ENCODE assay signal across 1 cellular context in the genomic region with DNA sequence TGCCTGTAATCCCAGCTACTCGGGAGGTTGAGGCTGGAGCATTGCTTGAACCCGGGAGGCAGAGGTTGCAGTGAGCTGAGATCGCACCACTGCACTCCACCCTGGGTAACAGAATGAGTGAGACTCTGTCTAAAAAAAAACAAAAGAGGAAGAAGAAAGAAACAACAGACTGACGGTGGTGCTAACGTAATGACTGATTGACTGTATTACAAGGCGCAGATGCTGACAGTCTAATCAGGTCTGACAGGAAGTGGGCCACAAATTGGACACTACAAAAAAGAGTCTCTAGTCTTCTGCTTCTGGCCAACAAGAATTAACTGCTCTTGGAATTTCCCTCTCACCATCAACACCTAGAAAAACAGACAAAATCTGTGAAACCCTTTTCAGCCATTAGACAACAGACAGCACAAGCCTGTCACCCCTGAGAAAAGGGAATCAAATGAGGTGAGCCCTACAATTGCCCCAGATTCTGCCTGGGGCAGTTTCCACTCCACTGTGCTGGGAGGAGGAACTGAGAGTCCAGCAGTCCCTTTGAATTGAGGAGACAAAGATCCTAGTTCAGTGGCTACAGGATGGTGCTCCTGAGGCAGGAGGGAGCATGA.
TF ChIP-seq lines count a peak whose summit lies in the region.

No MANE protein-coding gene starts in this region.

TF ChIP-seq in HepG2, 621 proteins besides CTCF, POLR2A, EP300 and RAD21:
- TF ChIP-seq STAT5B (CRISPR knock-in tag; IDR thresholded peaks at IDR 0.05) (no peak), ZMYM2 (CRISPR knock-in tag; IDR thresholded peaks at IDR 0.05) (no peak), ATAD3A (CRISPR knock-in tag; IDR thresholded peaks at IDR 0.05) (no peak), ZNF180 (CRISPR knock-in tag; IDR thresholded peaks at IDR 0.05; ENCODE audit: borderline replicate concordance, low read depth) (no peak), ZNF207 (IDR thresholded peaks at IDR 0.05; ENCODE audit: borderline replicate concordance) (no peak), ZNF777 (CRISPR knock-in tag; IDR thresholded peaks at IDR 0.05) (no peak), ZNF782 (CRISPR knock-in tag; IDR thresholded peaks at IDR 0.05; ENCODE audit: borderline replicate concordance) (no peak), SAP130 (CRISPR knock-in tag; IDR thresholded peaks at IDR 0.05; ENCODE audit: low read depth) (no peak), ZNF382 (CRISPR knock-in tag; IDR thresholded peaks at IDR 0.05; ENCODE audit: borderline replicate concordance) (no peak), KLF11 (CRISPR knock-in tag; IDR thresholded peaks at IDR 0.05) (no peak), ZBTB7B (CRISPR knock-in tag; IDR thresholded peaks at IDR 0.05) (no peak), DNMT3B (CRISPR knock-in tag; conservative IDR thresholded peaks at IDR 0.05) (no peak), NFE2 (CRISPR knock-in tag; IDR thresholded peaks at IDR 0.05) (no peak), ZC3H13 (CRISPR knock-in tag; IDR thresholded peaks at IDR 0.05) (no peak), ARHGAP35 (CRISPR knock-in tag; IDR thresholded peaks at IDR 0.05; ENCODE audit: borderline replicate concordance) (no peak), PRPF4 (IDR thresholded peaks at IDR 0.05; ENCODE audit: low read depth, low read length, poor library complexity, severe bottlenecking) (no peak)
- TF ChIP-seq, protein P1, sequence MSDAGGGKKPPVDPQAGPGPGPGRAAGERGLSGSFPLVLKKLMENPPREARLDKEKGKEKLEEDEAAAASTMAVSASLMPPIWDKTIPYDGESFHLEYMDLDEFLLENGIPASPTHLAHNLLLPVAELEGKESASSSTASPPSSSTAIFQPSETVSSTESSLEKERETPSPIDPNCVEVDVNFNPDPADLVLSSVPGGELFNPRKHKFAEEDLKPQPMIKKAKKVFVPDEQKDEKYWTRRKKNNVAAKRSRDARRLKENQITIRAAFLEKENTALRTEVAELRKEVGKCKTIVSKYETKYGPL (CRISPR knock-in tag; IDR thresholded peaks at IDR 0.05), result no peak
- TF ChIP-seq, protein P2, sequence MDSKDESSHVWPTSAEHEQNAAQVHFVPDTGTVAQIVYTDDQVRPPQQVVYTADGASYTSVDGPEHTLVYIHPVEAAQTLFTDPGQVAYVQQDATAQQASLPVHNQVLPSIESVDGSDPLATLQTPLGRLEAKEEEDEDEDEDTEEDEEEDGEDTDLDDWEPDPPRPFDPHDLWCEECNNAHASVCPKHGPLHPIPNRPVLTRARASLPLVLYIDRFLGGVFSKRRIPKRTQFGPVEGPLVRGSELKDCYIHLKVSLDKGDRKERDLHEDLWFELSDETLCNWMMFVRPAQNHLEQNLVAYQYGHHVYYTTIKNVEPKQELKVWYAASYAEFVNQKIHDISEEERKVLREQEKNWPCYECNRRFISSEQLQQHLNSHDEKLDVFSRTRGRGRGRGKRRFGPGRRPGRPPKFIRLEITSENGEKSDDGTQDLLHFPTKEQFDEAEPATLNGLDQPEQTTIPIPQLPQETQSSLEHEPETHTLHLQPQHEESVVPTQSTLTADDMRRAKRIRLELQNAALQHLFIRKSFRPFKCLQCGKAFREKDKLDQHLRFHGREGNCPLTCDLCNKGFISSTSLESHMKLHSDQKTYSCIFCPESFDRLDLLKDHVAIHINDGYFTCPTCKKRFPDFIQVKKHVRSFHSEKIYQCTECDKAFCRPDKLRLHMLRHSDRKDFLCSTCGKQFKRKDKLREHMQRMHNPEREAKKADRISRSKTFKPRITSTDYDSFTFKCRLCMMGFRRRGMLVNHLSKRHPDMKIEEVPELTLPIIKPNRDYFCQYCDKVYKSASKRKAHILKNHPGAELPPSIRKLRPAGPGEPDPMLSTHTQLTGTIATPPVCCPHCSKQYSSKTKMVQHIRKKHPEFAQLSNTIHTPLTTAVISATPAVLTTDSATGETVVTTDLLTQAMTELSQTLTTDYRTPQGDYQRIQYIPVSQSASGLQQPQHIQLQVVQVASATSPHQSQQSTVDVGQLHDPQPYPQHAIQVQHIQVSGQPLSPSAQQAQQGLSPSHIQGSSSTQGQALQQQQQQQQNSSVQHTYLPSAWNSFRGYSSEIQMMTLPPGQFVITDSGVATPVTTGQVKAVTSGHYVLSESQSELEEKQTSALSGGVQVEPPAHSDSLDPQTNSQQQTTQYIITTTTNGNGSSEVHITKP (CRISPR knock-in tag; IDR thresholded peaks at IDR 0.05; ENCODE audit: low read depth), result no peak
- TF ChIP-seq, protein P3, sequence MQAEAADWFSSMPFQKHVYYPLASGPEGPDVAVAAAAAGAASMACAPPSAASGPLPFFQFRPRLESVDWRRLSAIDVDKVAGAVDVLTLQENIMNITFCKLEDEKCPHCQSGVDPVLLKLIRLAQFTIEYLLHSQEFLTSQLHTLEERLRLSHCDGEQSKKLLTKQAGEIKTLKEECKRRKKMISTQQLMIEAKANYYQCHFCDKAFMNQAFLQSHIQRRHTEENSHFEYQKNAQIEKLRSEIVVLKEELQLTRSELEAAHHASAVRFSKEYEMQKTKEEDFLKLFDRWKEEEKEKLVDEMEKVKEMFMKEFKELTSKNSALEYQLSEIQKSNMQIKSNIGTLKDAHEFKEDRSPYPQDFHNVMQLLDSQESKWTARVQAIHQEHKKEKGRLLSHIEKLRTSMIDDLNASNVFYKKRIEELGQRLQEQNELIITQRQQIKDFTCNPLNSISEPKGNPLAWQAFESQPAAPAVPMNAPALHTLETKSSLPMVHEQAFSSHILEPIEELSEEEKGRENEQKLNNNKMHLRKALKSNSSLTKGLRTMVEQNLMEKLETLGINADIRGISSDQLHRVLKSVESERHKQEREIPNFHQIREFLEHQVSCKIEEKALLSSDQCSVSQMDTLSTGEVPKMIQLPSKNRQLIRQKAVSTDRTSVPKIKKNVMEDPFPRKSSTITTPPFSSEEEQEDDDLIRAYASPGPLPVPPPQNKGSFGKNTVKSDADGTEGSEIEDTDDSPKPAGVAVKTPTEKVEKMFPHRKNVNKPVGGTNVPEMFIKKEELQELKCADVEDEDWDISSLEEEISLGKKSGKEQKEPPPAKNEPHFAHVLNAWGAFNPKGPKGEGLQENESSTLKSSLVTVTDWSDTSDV (CRISPR knock-in tag; IDR thresholded peaks at IDR 0.05), result no peak
TF ChIP-seq in HepG2: peak in this region for 0.
